ENCODE assay signal across 16 cellular contexts in the genomic region with DNA sequence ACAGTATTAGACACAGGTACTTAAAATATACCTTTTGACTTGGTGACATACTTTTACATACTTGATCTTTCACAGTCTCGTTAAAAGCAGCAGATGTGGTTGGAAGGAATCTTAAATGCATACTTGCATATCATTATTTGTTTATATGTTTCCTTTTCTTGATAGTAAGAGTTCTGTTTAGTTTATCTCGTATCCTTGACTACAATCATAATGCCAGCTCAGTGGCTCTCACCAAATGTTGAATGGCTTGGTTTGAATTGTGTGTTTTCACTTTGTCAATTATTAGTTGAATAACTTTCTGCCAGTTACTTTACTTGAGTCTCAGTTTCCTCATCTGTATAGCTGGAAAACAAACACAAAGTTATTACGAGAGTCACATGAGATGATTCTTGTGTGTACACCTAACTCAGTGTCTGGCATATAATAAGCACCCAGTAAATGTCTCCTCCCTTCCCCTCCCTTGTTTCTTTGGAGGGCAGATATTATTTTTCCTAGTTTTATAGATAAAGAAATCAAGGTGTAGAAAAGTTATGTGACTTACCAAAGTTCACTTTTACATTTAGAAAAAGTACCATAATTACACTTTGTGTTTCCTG.
DNase-seq lines count a peak whose midpoint lies in the region; ATAC-seq, FAIRE-seq and TF ChIP-seq lines count a peak whose summit lies in the region.
"Had no signal": no experiment of that assay in that cellular context is flagged by ENCODE, and none has a peak within 500 bp of the region (broad histone marks: within the 10 kb centered on the region; RNA-seq: fewer than 3 reads in every experiment).

No MANE protein-coding gene starts in this region.

- H3K36me3 Mint-ChIP-seq in astrocyte (ENCODE audit: low read depth, unreplicated experiment), result no peaks in the 10 kb centered on the region

- H3K27ac ChIP-seq in astrocyte (ENCODE audit: low read depth, low read length) (no peak overlapping the region), hepatocyte (no peak overlapping the region), smooth muscle cell (ENCODE audit: low read depth) (peak overlapping the region; percentile 27)
- H3K27ac ChIP-seq: RWPE1, SJCRH30 had no signal

- H3K79me2 ChIP-seq in astrocyte (ENCODE audit: insufficient read depth, low read length) (no peaks in the 10 kb centered on the region), hepatocyte (no peaks in the 10 kb centered on the region), smooth muscle cell (ENCODE audit: low read depth) (no peaks in the 10 kb centered on the region)

- H3K36me3 ChIP-seq in astrocyte (ENCODE audit: insufficient read depth, low read length), result no peaks in the 10 kb centered on the region
- H3K36me3 ChIP-seq in hepatocyte (replicated peaks; ENCODE audit: insufficient read depth, low read depth), result no peaks in the 10 kb centered on the region
- H3K36me3 ChIP-seq in smooth muscle cell (ENCODE audit: low read depth), result no peaks in the 10 kb centered on the region
- H3K36me3 ChIP-seq: HAP-1, SJCRH30 had no signal

- TF ChIP-seq CTCF in astrocyte (IDR thresholded peaks at IDR 0.05; ENCODE audit: insufficient read depth, low read depth, low read length), result no peak
- TF ChIP-seq CTCF in hepatocyte (IDR thresholded peaks at IDR 0.05; ENCODE audit: poor library complexity), result no peak
- TF ChIP-seq CTCF in smooth muscle cell (IDR thresholded peaks at IDR 0.05; ENCODE audit: borderline replicate concordance, insufficient read depth, poor library complexity, severe bottlenecking), result no peak

- no peak for FAIRE-seq in astrocyte (lab: Jason Lieb, UNC)

- H3K9me3 ChIP-seq in astrocyte (ENCODE audit: insufficient read depth, low read depth, low read length), result no peaks in the 10 kb centered on the region
- H3K9me3 ChIP-seq in hepatocyte (ENCODE audit: low read depth), result no peaks in the 10 kb centered on the region
- H3K9me3 ChIP-seq in smooth muscle cell (replicated peaks; ENCODE audit: low read depth), result no peaks in the 10 kb centered on the region
- H3K9me3 ChIP-seq: HAP-1, SJCRH30 had no signal

- H3K27me3 Mint-ChIP-seq in astrocyte (ENCODE audit: low read depth, unreplicated experiment), result peaks cover 2% of the 10 kb centered on the region
- H3K27me3 Mint-ChIP-seq: CD4-positive, alpha-beta T cell had no signal

- H3K4me3 Mint-ChIP-seq in astrocyte (ENCODE audit: unreplicated experiment), result no peak overlapping the region
- H3K4me3 Mint-ChIP-seq: CD4-positive, alpha-beta T cell; IgD-negative memory B cell had no signal

- no peaks in the 10 kb centered on the region for H3K4me1 ChIP-seq in astrocyte (ENCODE audit: insufficient read depth, low read length)
- H3K4me1 ChIP-seq in hepatocyte (ENCODE audit: insufficient read depth), result no peaks in the 10 kb centered on the region
- H3K4me1 ChIP-seq in smooth muscle cell (ENCODE audit: low read depth), result no peaks in the 10 kb centered on the region
- H3K4me1 ChIP-seq: SJCRH30 had no signal

- H3K4me2 ChIP-seq in astrocyte (ENCODE audit: low read length) (no peak overlapping the region), hepatocyte (peak overlapping the region; percentile 26), smooth muscle cell (no peak overlapping the region)

- H3K4me1 Mint-ChIP-seq in astrocyte (ENCODE audit: low read depth, unreplicated experiment), result no peaks in the 10 kb centered on the region
- H3K4me1 Mint-ChIP-seq: IgD-negative memory B cell had no signal

- H3K9me2 ChIP-seq in hepatocyte (replicated peaks; ENCODE audit: insufficient read depth), result no peaks in the 10 kb centered on the region

- H4K20me1 ChIP-seq in astrocyte (ENCODE audit: insufficient read depth, low read length), result no peaks in the 10 kb centered on the region
- H4K20me1 ChIP-seq in hepatocyte (ENCODE audit: insufficient read depth, poor library complexity, severe bottlenecking), result no peaks in the 10 kb centered on the region
- no peaks in the 10 kb centered on the region for H4K20me1 ChIP-seq in smooth muscle cell (ENCODE audit: low read depth)

- WGBS in hepatocyte (ENCODE audit: low lambda C conversion rate, missing lambda C conversion rate), result 66% methylated on average over 3 of the region's 3 CpGs
- WGBS in smooth muscle cell (ENCODE audit: low lambda C conversion rate), result 48% methylated on average over 3 of the region's 3 CpGs

- H3K9ac ChIP-seq in astrocyte (ENCODE audit: low read length) (no peak overlapping the region), smooth muscle cell (ENCODE audit: low read depth) (no peak overlapping the region)

- H3K27me3 ChIP-seq in astrocyte (ENCODE audit: insufficient read depth, low read length) (no peaks in the 10 kb centered on the region), hepatocyte (no peaks in the 10 kb centered on the region), smooth muscle cell (ENCODE audit: low read depth) (no peaks in the 10 kb centered on the region)
- H3K27me3 ChIP-seq: SJCRH30 had no signal

- H2AFZ ChIP-seq in astrocyte (ENCODE audit: low read depth, low read length), result no peak overlapping the region
- H2AFZ ChIP-seq in hepatocyte, result no peak overlapping the region
- no peak overlapping the region for H2AFZ ChIP-seq in smooth muscle cell (ENCODE audit: low read depth)

- no peaks in the 10 kb centered on the region for H3F3A ChIP-seq in smooth muscle cell (ENCODE audit: low read depth)

- H3K27ac Mint-ChIP-seq in astrocyte (ENCODE audit: unreplicated experiment), result no peak overlapping the region
- H3K27ac Mint-ChIP-seq: CD4-positive, alpha-beta T cell; IgD-negative memory B cell had no signal

- H3K9me3 Mint-ChIP-seq in astrocyte (ENCODE audit: unreplicated experiment), result peaks cover 1% of the 10 kb centered on the region
- H3K9me3 Mint-ChIP-seq: IgD-negative memory B cell had no signal

- no peak for ATAC-seq in GM18873 (IDR thresholded peaks at IDR 0.05; ENCODE audit: low FRiP score, unreplicated experiment)

- DNase-seq in EH (ENCODE audit: low read depth) (peak; percentile 66), astrocyte (ENCODE audit: low read depth) (peak; percentile 42), hepatocyte (ENCODE audit: low spot score) (no peak), smooth muscle cell (lab: John Stamatoyannopoulos, UW; ENCODE audit: unreplicated experiment) (no peak), DMS 273 treated with DMSO at 0.1 percent for 48 hours (lab: John Stamatoyannopoulos, UW) (no peak)
- DNase-seq in stimulated activated CD4-positive, alpha-beta T cell treated with anti-CD3 and anti-CD28 coated beads, Interleukin-4, amount 100 ng/mL, for 4 hours, result no peak
- DNase-seq: CD4-positive, alpha-beta T cell; EL; NCI-H146; NCI-H345; NCI-H526 treated with DMSO at 0.1 percent for 48 hours; SJCRH30 had no signal

- no peak overlapping the region for H3K4me3 ChIP-seq in astrocyte (ENCODE audit: insufficient read depth, low read depth, low read length)
- H3K4me3 ChIP-seq in hepatocyte, result no peak overlapping the region
- H3K4me3 ChIP-seq in smooth muscle cell, result no peak overlapping the region
- H3K4me3 ChIP-seq: HAP-1, SJCRH30 had no signal

Comparison
In these comparisons a context has a peak if more than half of its experiments do, and no peak if none do; other contexts are left out.
1. DNase-seq: peak in EH (single experiment) and astrocyte (single experiment); none in hepatocyte (single experiment), smooth muscle cell (single experiment), DMS 273 treated with DMSO at 0.1 percent for 48 hours (single experiment) and stimulated activated CD4-positive, alpha-beta T cell treated with anti-CD3 and anti-CD28 coated beads, Interleukin-4, amount 100 ng/mL, for 4 hours (0 of 2).